ENCODE assay signal across 30 cellular contexts in the genomic region with DNA sequence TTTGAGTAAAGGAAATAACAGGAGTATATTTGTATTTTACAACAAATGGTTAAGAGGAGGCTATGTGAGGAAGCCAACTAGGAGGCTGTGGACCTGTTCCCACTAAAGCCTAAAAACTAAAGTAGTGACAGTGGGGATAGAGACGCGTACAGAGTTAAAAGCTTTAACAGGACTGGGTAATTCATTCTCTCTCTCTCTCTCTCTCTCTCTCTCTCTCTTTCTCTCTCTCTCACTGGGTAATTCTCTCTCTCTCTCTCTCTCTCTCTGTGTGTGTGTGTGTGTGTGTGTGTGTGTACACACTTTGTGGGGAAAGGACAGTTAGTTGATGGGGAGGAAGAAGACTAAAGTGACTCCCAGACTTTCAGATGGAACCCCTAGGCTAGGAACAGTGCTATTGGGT.
"Had no signal": no experiment of that assay in that cellular context is flagged by ENCODE, and none has a peak within 500 bp of the region (broad histone marks: within the 10 kb centered on the region; RNA-seq: fewer than 3 reads in every experiment).

No MANE protein-coding gene starts in this region.

- DNase-seq: Kasumi-1, MM.1S, MV-4-11, NCI-H1092, NCI-H1417 treated with DMSO at 0.1 percent for 48 hours, NCI-H1436 treated with DMSO at 0.1 percent for 48 hours, NCI-H1694 treated with DMSO at 0.1 percent for 48 hours, NCI-H187 treated with DMSO at 0.1 percent for 48 hours, NCI-H2029, NCI-H2081, NCI-H2171, NCI-H226, NCI-H446 treated with DMSO at 0.1 percent for 48 hours, NCI-H510A, NCI-H524, NCI-H526, NCI-H69, NCI-H748 treated with DMSO at 0.1 percent for 48 hours, NCI-H82, PC-9, SHP77, SIG-M5, T-cell had no signal

- H3K4me2 ChIP-seq: PC-9 had no signal

- FAIRE-seq: RCC 7860 had no signal

- H3K4me3 Mint-ChIP-seq: T-cell had no signal

- H3K9me3 ChIP-seq: SJCRH30 had no signal

- H3K9me3 Mint-ChIP-seq: T-cell had no signal

- H2AFZ ChIP-seq: PC-9 had no signal

- H3K27ac Mint-ChIP-seq: T-cell had no signal

- H3K27ac ChIP-seq: PC-9, RWPE1, SJCRH30, SK-N-MC had no signal

- ATAC-seq: Panc1, Right ventricle myocardium inferior, SK-N-SH treated with all-trans-retinoic acid at 6 μM for 48 hours, T-cell had no signal

- H3K4me3 ChIP-seq: PC-9, SJCRH30, SK-N-MC had no signal

- H3K27me3 ChIP-seq: SJCRH30 had no signal

- H3K27me3 Mint-ChIP-seq: T-cell had no signal

- H3K4me1 ChIP-seq: SJCRH30 had no signal
